8 cellular contexts compared by ENCODE assay signal in the genomic region with DNA sequence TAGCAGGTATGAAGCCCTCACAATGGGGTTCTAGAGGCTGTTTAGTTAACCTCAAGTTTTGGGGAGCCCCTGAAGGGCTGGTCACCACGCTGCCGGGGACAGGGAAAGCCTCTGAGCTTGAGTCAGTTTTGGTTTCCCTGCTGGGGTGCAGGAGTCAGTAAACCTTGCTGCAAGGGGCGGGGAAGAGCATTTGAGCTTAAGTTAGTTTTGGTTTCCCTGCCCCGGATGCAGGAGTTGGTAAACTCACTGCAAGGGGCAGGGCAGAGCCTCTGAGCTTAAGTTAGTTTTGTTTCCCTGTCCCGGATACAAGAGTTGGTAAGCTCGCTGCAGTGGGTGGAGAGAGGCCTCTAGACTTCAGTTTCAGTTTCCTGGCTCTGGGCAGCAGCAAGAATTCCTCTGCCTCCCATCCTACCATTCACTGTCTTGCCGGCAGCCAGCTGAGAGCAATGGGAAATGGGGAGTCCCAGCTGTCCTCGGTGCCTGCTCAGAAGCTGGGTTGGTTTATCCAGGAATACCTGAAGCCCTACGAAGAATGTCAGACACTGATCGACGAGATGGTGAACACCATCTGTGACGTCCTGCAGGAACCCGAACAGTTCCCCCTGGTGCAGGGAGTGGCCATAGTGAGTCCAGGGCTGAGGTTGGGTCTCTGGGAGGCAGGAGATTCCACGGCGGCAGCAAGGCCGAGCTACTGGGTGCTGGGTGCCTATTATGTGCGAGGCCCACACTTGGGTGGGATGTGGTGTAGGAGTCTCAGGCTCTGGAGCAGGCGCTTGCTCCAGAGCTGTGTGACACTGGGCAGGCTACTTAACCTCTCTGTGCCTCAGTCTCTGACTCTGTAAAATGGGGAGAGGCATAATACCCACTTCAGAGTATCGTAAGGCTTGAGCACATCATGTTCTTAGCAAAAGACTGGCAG. TPM values are rescaled to one million over a fixed set of nuclear protein-coding genes. Genes with fewer than 3 reads are reported as not detected.
DNase-seq lines count a peak whose midpoint lies in the region; ATAC-seq and TF ChIP-seq lines count a peak whose summit lies in the region.

A gene with protein sequence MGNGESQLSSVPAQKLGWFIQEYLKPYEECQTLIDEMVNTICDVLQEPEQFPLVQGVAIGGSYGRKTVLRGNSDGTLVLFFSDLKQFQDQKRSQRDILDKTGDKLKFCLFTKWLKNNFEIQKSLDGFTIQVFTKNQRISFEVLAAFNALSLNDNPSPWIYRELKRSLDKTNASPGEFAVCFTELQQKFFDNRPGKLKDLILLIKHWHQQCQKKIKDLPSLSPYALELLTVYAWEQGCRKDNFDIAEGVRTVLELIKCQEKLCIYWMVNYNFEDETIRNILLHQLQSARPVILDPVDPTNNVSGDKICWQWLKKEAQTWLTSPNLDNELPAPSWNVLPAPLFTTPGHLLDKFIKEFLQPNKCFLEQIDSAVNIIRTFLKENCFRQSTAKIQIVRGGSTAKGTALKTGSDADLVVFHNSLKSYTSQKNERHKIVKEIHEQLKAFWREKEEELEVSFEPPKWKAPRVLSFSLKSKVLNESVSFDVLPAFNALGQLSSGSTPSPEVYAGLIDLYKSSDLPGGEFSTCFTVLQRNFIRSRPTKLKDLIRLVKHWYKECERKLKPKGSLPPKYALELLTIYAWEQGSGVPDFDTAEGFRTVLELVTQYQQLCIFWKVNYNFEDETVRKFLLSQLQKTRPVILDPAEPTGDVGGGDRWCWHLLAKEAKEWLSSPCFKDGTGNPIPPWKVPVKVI (plus strand): TSS at position 357 of the 919 bp plus-strand sequence. CDS start 90 bp downstream, at position 447.

- H3K9me3 Mint-ChIP-seq in MCF 10A (ENCODE audit: unreplicated experiment): peaks cover 20% of the 10 kb centered on the region

- peak; percentile 90 for ATAC-seq in HG03159 (IDR thresholded peaks at IDR 0.05; ENCODE audit: unreplicated experiment)
- peak; percentile 96 for ATAC-seq in left lung

- H3K4me1 Mint-ChIP-seq in MCF 10A (ENCODE audit: insufficient read depth, unreplicated experiment): no peaks in the 10 kb centered on the region

- DNase-seq in activated gamma-delta T cell treated with Interleukin-2 at 50 U/mL for 16 hours: peak; percentile 74
- no peak for DNase-seq in activated gamma-delta T cell (lab: John Stamatoyannopoulos, UW)
- DNase-seq in T-helper 22 cell (ENCODE audit: low read depth): peak; percentile 62
- DNase-seq in MCF 10A (ENCODE audit: unreplicated experiment): peak; percentile 46
- DNase-seq in left lung: peak in 1 of 2 donors; percentile 64
- DNase-seq in stimulated activated CD8-positive, alpha-beta memory T cell treated with anti-CD3 and anti-CD28 coated beads, Interleukin-12 subunit alpha, Interleukin-12 subunit beta, amount 100 ng/mL, for 4 hours (ENCODE audit: low read depth): peak; percentile 54
- no peak for DNase-seq in NCI-H69 (lab: John Stamatoyannopoulos, UW)

- POLR2A ChIA-PET in MCF 10A (lab: Yijun Ruan, JAX): no interaction called here

- no peaks in the 10 kb centered on the region for H3K9me3 ChIP-seq in left lung

- intact Hi-C loops in MCF 10A (cut with micrococcal nuclease): no loop called here
- intact Hi-C loops in left lung (cut with DNase I): no loop called here

- no peak for TF ChIP-seq CTCF in MCF 10A (IDR thresholded peaks at IDR 0.05; ENCODE audit: unreplicated experiment)
- TF ChIP-seq CTCF in left lung (IDR thresholded peaks at IDR 0.05): no peak

- H3K4me3 ChIP-seq in left lung: peak within 1 kb of the TSS; percentile 45 to 65

- peak within 1 kb of the TSS; percentile 88 to 90 for H3K27ac ChIP-seq in left lung

- no peaks in the 10 kb centered on the region for H3K27me3 Mint-ChIP-seq in MCF 10A (ENCODE audit: insufficient read depth, unreplicated experiment)

- no peak within 1 kb of the TSS for H3K27ac Mint-ChIP-seq in MCF 10A (ENCODE audit: low read depth, unreplicated experiment)

- no TSS peak for BruUV-seq in MCF 10A (replicated peaks; lab: Mats Ljungman, UMichigan)

- H3K36me3 Mint-ChIP-seq in MCF 10A (ENCODE audit: insufficient read depth, unreplicated experiment): no peaks in the 10 kb centered on the region

- H3K36me3 ChIP-seq in left lung: no peaks in the 10 kb centered on the region

- peaks cover 0 to 45% of the 10 kb centered on the region in 2 donors for H3K4me1 ChIP-seq in left lung

- H3K4me3 Mint-ChIP-seq in MCF 10A (ENCODE audit: unreplicated experiment): peak within 1 kb of the TSS; percentile 55

- CTCF ChIA-PET in MCF 10A (lab: Yijun Ruan, JAX): interaction anchor here (0.6 to 2.2 kb wide), 6 partner anchors 13 to 468 kb away, joined by 3 to 9 read pairs (median 6); no protein-coding TSS in a partner anchor

- no peaks in the 10 kb centered on the region for H3K27me3 ChIP-seq in left lung

RNA-seq across cellular contexts. Expression of the gene that starts here (rescaled TPM):
- total RNA-seq in MCF 10A (2022) (0.33 and 0.71 TPM in 2 replicates), left lung (10 to 100 TPM; 24.0 to 35.3 TPM)

Comparison
In these comparisons a context has a peak if more than half of its experiments do, and no peak if none do; other contexts are left out.
1. RNA of the gene that starts here (total RNA-seq): 24.0 to 35.3 TPM in left lung; 0.33 to 0.71 TPM in MCF 10A; every median in the first group is over 10 times any median in the second.
2. DNase-seq: peak in activated gamma-delta T cell treated with Interleukin-2 at 50 U/mL for 16 hours (single experiment), T-helper 22 cell (single experiment) and stimulated activated CD8-positive, alpha-beta memory T cell treated with anti-CD3 and anti-CD28 coated beads, Interleukin-12 subunit alpha, Interleukin-12 subunit beta, amount 100 ng/mL, for 4 hours (single experiment); none in activated gamma-delta T cell (single experiment) and NCI-H69 (single experiment).
3. Peak in DNase-seq in MCF 10A; RNA of the gene not detected or under 1 TPM.